ENCODE assay signal across 8 cellular contexts in the genomic region with DNA sequence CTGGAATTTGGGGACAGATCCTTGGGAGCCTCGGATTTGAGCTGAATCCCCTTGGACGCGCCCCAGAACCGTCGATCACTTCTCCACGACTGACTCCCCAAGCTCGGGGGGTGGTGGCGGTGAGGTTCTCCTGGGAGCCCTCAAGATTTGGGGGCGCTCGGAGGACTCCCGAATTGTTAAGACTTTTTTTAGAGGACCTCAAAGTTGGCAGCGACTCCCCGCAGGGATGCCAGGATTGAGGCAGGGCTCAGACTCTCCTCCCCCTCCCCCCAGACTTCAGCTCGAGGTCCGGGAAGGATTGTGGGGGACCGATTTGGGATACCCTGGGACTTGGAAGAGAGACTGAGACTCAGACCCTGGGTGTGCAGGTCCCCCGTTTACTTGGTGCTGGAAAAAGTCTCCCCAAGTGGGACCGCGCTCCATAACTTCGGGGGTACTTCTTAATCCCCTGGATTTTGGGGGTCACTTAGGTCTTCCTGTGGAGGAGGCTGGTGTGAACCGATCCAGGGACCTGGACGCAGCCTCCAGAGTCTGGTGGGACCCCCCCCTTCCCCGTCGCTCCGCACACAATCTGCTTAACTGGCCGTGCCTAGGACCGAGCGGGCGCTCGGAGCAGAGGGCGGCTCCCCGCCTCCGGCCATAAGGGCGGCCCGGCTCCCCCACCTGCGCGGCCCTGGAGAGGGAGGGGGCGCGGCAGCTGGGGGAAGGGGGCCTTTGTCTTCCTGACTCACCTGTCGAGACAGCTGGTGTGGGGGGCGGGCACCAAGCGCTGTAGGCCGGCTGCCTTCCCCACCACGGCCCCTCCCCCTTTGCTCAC. TPM values are rescaled to one million over a fixed set of nuclear protein-coding genes. Genes with fewer than 3 reads are reported as not detected.
DNase-seq lines count a peak whose midpoint lies in the region; ATAC-seq, FAIRE-seq and TF ChIP-seq lines count a peak whose summit lies in the region.

No MANE protein-coding gene starts in this region.

- H3K9me3 Mint-ChIP-seq in T-helper 1 cell treated with Interleukin-12 subunit alpha and Interleukin-12 subunit beta and Interleukin-4 antibody, amounts not matched to agents 30 μg/mL and 1 μg/mL, for 36 hours = no peaks in the 10 kb centered on the region

- intact Hi-C loops in lower leg skin (cut with DNase I; ENCODE audit: low total_unique reads) = no loop called here

- TF ChIP-seq POLR2A in A549 (IDR thresholded peaks at IDR 0.05; ENCODE audit: low read length) (no peak), lower leg skin (IDR thresholded peaks at IDR 0.05) (no peak)

- peak overlapping the region; percentile 48 to 94 (median 88) for H3K9ac ChIP-seq in subcutaneous abdominal adipose tissue (ENCODE audit: low read length in 5 of 5)

- H3K27ac ChIP-seq in A549 (peak overlapping the region; percentile 99), cingulate gyrus (ENCODE audit: low read depth, low read length) (peak overlapping the region; percentile 72), subcutaneous abdominal adipose tissue (ENCODE audit: low read depth, low read length) (peak overlapping the region; percentile 87)

- H3K27me3 ChIP-seq in H7 (ENCODE audit: control insufficient read depth, insufficient read depth, low read length) (no peaks in the 10 kb centered on the region), subcutaneous abdominal adipose tissue (ENCODE audit: control insufficient read depth in 5 of 5, insufficient read depth in 4 of 5, low read length in 5 of 5) (no peaks in the 10 kb centered on the region)

- ATAC-seq in A549 (peak in 1 of 2 experiments; percentile 13; a peak in 2 of 6 replicates), GM21723 (IDR thresholded peaks at IDR 0.05; ENCODE audit: unreplicated experiment) (no peak), GM19023 (IDR thresholded peaks at IDR 0.05; ENCODE audit: unreplicated experiment) (no peak)

- H3K4me3 ChIP-seq in A549 (peak overlapping the region; percentile 70), H7 (ENCODE audit: insufficient read depth, low read depth, low read length) (peak overlapping the region; percentile 90), lower leg skin (ENCODE audit: low read depth, poor library complexity, severe bottlenecking) (peak overlapping the region; percentile 90), subcutaneous abdominal adipose tissue (ENCODE audit: low read depth in 1 of 5, low read length in 5 of 5) (peak overlapping the region; percentile 80 to 96 (median 93))

- peak overlapping the region; percentile 99 for H3K4me2 ChIP-seq in A549

- CTCF ChIA-PET in A549 (lab: Yijun Ruan, JAX) = interaction anchor here (0.8 to 1.8 kb wide), 14 partner anchors 8 to 184 kb away, joined by 3 to 11 read pairs (median 4); a partner anchor contains a TSS

- H3K36me3 ChIP-seq in H7 (replicated peaks; ENCODE audit: control insufficient read depth, insufficient read depth, low read length) = no peaks in the 10 kb centered on the region; the same call in 1 of the 2 replicates
- no peaks in the 10 kb centered on the region for H3K36me3 ChIP-seq in subcutaneous abdominal adipose tissue (ENCODE audit: control insufficient read depth in 5 of 5, insufficient read depth in 5 of 5, low read length in 5 of 5)

- H3K9me3 ChIP-seq in A549 (no peaks in the 10 kb centered on the region), subcutaneous abdominal adipose tissue (ENCODE audit: control insufficient read depth in 5 of 5, low read length in 5 of 5) (no peaks in the 10 kb centered on the region)

- no peak for TF ChIP-seq EP300 in A549 (IDR thresholded peaks at IDR 0.05)

- POLR2A ChIA-PET in A549 (lab: Yijun Ruan, JAX) = interaction anchor here (0.6 to 1.8 kb wide), 6 partner anchors 9 to 134 kb away, joined by 3 to 7 read pairs (median 3); a partner anchor contains a TSS

- peak overlapping the region; percentile 57 for H3K27ac Mint-ChIP-seq in T-helper 1 cell treated with Interleukin-12 subunit alpha and Interleukin-12 subunit beta and Interleukin-4 antibody, amounts not matched to agents 30 μg/mL and 1 μg/mL, for 36 hours

- peaks cover 29% of the 10 kb centered on the region for H3K4me1 Mint-ChIP-seq in T-helper 1 cell treated with Interleukin-12 subunit alpha and Interleukin-12 subunit beta and Interleukin-4 antibody, amounts not matched to agents 30 μg/mL and 1 μg/mL, for 36 hours (ENCODE audit: low read depth)

- no peak for TF ChIP-seq RAD21 in A549 (conservative IDR thresholded peaks at IDR 0.05 in 1 of 2, IDR thresholded peaks at IDR 0.05 in 1 of 2)

- peaks cover 16% of the 10 kb centered on the region for H3K36me3 Mint-ChIP-seq in T-helper 1 cell treated with Interleukin-12 subunit alpha and Interleukin-12 subunit beta and Interleukin-4 antibody, amounts not matched to agents 30 μg/mL and 1 μg/mL, for 36 hours (ENCODE audit: low read depth)

- H3K4me1 ChIP-seq in A549 = peaks cover 37% of the 10 kb centered on the region
- peaks cover 0 to 59% (median 49%) of the 10 kb centered on the region in 5 donors for H3K4me1 ChIP-seq in subcutaneous abdominal adipose tissue (ENCODE audit: control insufficient read depth in 5 of 5, insufficient read depth in 5 of 5, low read length in 5 of 5)

- no peak for TF ChIP-seq CTCF in A549 (IDR thresholded peaks at IDR 0.05)
- no peak for TF ChIP-seq CTCF in lower leg skin (IDR thresholded peaks at IDR 0.05)

- WGBS in A549 (ENCODE audit: missing lambda C conversion rate) = 2% methylated on average over 28 of the region's 44 CpGs
- WGBS in lower leg skin, 2 donors = 0 to 1% methylated on average over 26 to 30 of the region's 44 CpGs

- DNase-seq in A549 (ENCODE audit: low read depth in 1 of 2, low spot score in 1 of 2) = peak in 1 of 2 experiments; percentile 71
- DNase-seq in H7 = peak; percentile 92
- DNase-seq in lower leg skin (ENCODE audit: low spot score in 2 of 2) = peak in 1 of 2 donors; percentile 91

- H3K4me3 Mint-ChIP-seq in T-helper 1 cell treated with Interleukin-12 subunit alpha and Interleukin-12 subunit beta and Interleukin-4 antibody, amounts not matched to agents 30 μg/mL and 1 μg/mL, for 36 hours = peak overlapping the region; percentile 92

- no peaks in the 10 kb centered on the region for H3K27me3 Mint-ChIP-seq in T-helper 1 cell treated with Interleukin-12 subunit alpha and Interleukin-12 subunit beta and Interleukin-4 antibody, amounts not matched to agents 30 μg/mL and 1 μg/mL, for 36 hours (ENCODE audit: low read depth)

- FAIRE-seq in A549 (lab: Jason Lieb, UNC) = no peak

TF ChIP-seq in A549, 52 proteins besides CTCF, POLR2A, EP300 and RAD21:
- TF ChIP-seq SREBF2 (IDR thresholded peaks at IDR 0.05) = no peak
- TF ChIP-seq GATA3 (IDR thresholded peaks at IDR 0.05; ENCODE audit: borderline replicate concordance) = peak; percentile 0; the same call in 1 of the 2 replicates

RNA-seq across cellular contexts. Expression of a gene that starts 0.8 kb away (rescaled TPM):
- polyA plus RNA-seq in A549 (2011; rRNA removed) (59.1 and 64.5 TPM in 2 replicates), A549 (2017; fragmentation: RNase III; extraction: RNeasy Plus Mini Kit Qiagen cat#74134 plus additional on column Dnase treatment) (83.8 to 94.6 TPM (median 94.3 TPM) in 3 replicates)
- polyA plus RNA-seq in A549 (2012; cell fraction: cytosol; rRNA removed) = 58.8 and 103 TPM in 2 replicates
- 93.7 and 118 TPM in 2 replicates for polyA plus RNA-seq in A549 (2012; cell fraction: nucleus; rRNA removed)
- polyA minus RNA-seq in A549 (2011; rRNA and poly(A)+ RNA removed) = 72.4 and 90.8 TPM in 2 replicates
- 103 and 130 TPM in 2 replicates for total RNA-seq in H7 (2014; rRNA removed; shearing (Covaris generic))
- total RNA-seq in lower leg skin = 10 to 100 TPM; 52.7 to 68.9 (median 56.5) TPM

RNA-seq across cellular contexts. Expression of a gene that starts 9.8 kb away (rescaled TPM):
- polyA plus RNA-seq in A549 (2011; rRNA removed) = 9.2 and 9.8 TPM in 2 replicates
- polyA plus RNA-seq in A549 (2012; cell fraction: cytosol; rRNA removed) = 8.9 and 11.1 TPM in 2 replicates
- 6.6 TPM in 2 replicates for polyA plus RNA-seq in A549 (2012; cell fraction: nucleus; rRNA removed)
- 6.6 to 11.2 TPM (median 10.5 TPM) in 3 replicates for polyA plus RNA-seq in A549 (2017; fragmentation: RNase III; extraction: RNeasy Plus Mini Kit Qiagen cat#74134 plus additional on column Dnase treatment)
- 1.2 and 1.5 TPM in 2 replicates for polyA minus RNA-seq in A549 (2011; rRNA and poly(A)+ RNA removed)
- total RNA-seq in H7 (2014; rRNA removed; shearing (Covaris generic)) = 4.0 and 9.2 TPM in 2 replicates
- total RNA-seq in lower leg skin = 1 to 10 TPM; 2.9 to 4.7 (median 3.6) TPM

RNA-seq across cellular contexts. Expression of a gene that starts 11.2 kb away (rescaled TPM):
- 4.7 and 5.3 TPM in 2 replicates for polyA plus RNA-seq in A549 (2011; rRNA removed)
- polyA plus RNA-seq in A549 (2012; cell fraction: cytosol; rRNA removed) = 4.7 and 7.4 TPM in 2 replicates
- polyA plus RNA-seq in A549 (2012; cell fraction: nucleus; rRNA removed) = 5.4 and 5.8 TPM in 2 replicates
- polyA plus RNA-seq in A549 (2017; fragmentation: RNase III; extraction: RNeasy Plus Mini Kit Qiagen cat#74134 plus additional on column Dnase treatment) = 6.3 to 9.0 TPM (median 8.1 TPM) in 3 replicates
- polyA minus RNA-seq in A549 (2011; rRNA and poly(A)+ RNA removed) = 6.7 and 10.8 TPM in 2 replicates
- 16.3 and 17.5 TPM in 2 replicates for total RNA-seq in H7 (2014; rRNA removed; shearing (Covaris generic))
- 10 to 100 TPM in 1 of 4 donors, 1 to 10 TPM in 3; 6.4 to 11.6 (median 9.0) TPM for total RNA-seq in lower leg skin

RNA-seq across cellular contexts. Expression of a gene that starts 40.3 kb away (rescaled TPM):
- 27.9 and 48.8 TPM in 2 replicates for polyA plus RNA-seq in A549 (2011; rRNA removed)
- polyA plus RNA-seq in A549 (2012; cell fraction: cytosol; rRNA removed) = 90.2 and 102 TPM in 2 replicates
- 424 and 553 TPM in 2 replicates for polyA plus RNA-seq in A549 (2012; cell fraction: nucleus; rRNA removed)
- 0.57 to 0.65 TPM (median 0.58 TPM) in 3 replicates for polyA plus RNA-seq in A549 (2017; fragmentation: RNase III; extraction: RNeasy Plus Mini Kit Qiagen cat#74134 plus additional on column Dnase treatment)
- polyA minus RNA-seq in A549 (2011; rRNA and poly(A)+ RNA removed) = 82.7 and 141 TPM in 2 replicates
- 1.6 and 10.3 TPM in 2 replicates for total RNA-seq in H7 (2014; rRNA removed; shearing (Covaris generic))
- 10 to 100 TPM in 2 of 4 donors, 1 to 10 TPM in 2; 5.9 to 18.2 (median 11.2) TPM for total RNA-seq in lower leg skin
